19 cellular contexts compared by ENCODE assay signal in genomic region chr12:12003609-12004008, GRCh38.
DNase-seq lines count a peak whose midpoint lies in the region; ATAC-seq and TF ChIP-seq lines count a peak whose summit lies in the region.
"Had no signal": no experiment of that assay in that cellular context is flagged by ENCODE, and none has a peak within 500 bp of the region (broad histone marks: within the 10 kb centered on the region; RNA-seq: fewer than 3 reads in every experiment).

No MANE protein-coding gene starts in this region.

- no peaks in the 10 kb centered on the region for H3K9me3 Mint-ChIP-seq in activated T-helper 17 cell treated with anti-CD3 and anti-CD28 coated beads, Interleukin-2, amount 50 U/mL, for 72 hours
- no peaks in the 10 kb centered on the region for H3K9me3 Mint-ChIP-seq in osteocyte (ENCODE audit: unreplicated experiment)
- H3K9me3 Mint-ChIP-seq: CD8-positive, alpha-beta memory T cell had no signal

- no peak overlapping the region for H3K18ac ChIP-seq in mesenchymal stem cell (ENCODE audit: low read depth in 1 of 2, low read length in 2 of 2)

- peaks cover 1% of the 10 kb centered on the region for H3K4me1 ChIP-seq in mesenchymal stem cell (ENCODE audit: control insufficient read depth, insufficient read depth, low read depth, low read length)

- H4K8ac ChIP-seq in mesenchymal stem cell (ENCODE audit: low read length): no peak overlapping the region

- no peak overlapping the region for H2BK15ac ChIP-seq in mesenchymal stem cell (ENCODE audit: low read depth, poor library complexity, severe bottlenecking)

- peaks cover 40% of the 10 kb centered on the region for H3K4me1 Mint-ChIP-seq in activated T-helper 17 cell treated with anti-CD3 and anti-CD28 coated beads, Interleukin-2, amount 50 U/mL, for 72 hours
- H3K4me1 Mint-ChIP-seq in osteocyte (ENCODE audit: unreplicated experiment): peaks cover 6% of the 10 kb centered on the region

- no peak overlapping the region for H3K4me2 ChIP-seq in mesenchymal stem cell (ENCODE audit: low read length, poor library complexity, severe bottlenecking)

- H3K4ac ChIP-seq in mesenchymal stem cell (ENCODE audit: low read depth in 1 of 2, low read length in 2 of 2): no peak overlapping the region

- H3K27ac ChIP-seq in mesenchymal stem cell (ENCODE audit: low read length, poor library complexity, severe bottlenecking): no peak overlapping the region
- H3K27ac ChIP-seq: C4-2B, RWPE1 had no signal

- ATAC-seq in activated T-helper 17 cell treated with anti-CD3 and anti-CD28 coated beads, Interleukin-2, amount 50 U/mL, for 72 hours (replicated peaks): no peak
- ATAC-seq: K562 had no signal

- no peak overlapping the region for H2AK5ac ChIP-seq in mesenchymal stem cell (ENCODE audit: low read length, severe bottlenecking)

- peaks cover 27% of the 10 kb centered on the region for H3K36me3 Mint-ChIP-seq in activated T-helper 17 cell treated with anti-CD3 and anti-CD28 coated beads, Interleukin-2, amount 50 U/mL, for 72 hours (ENCODE audit: low read depth)
- no peaks in the 10 kb centered on the region for H3K36me3 Mint-ChIP-seq in osteocyte (ENCODE audit: unreplicated experiment)

- H2AFZ ChIP-seq in mesenchymal stem cell (ENCODE audit: low read depth, low read length): no peak overlapping the region

- no peak overlapping the region for H3K23ac ChIP-seq in mesenchymal stem cell (ENCODE audit: low read length in 2 of 2)

- H3K27ac Mint-ChIP-seq in activated T-helper 17 cell treated with anti-CD3 and anti-CD28 coated beads, Interleukin-2, amount 50 U/mL, for 72 hours: peak overlapping the region; percentile 49
- no peak overlapping the region for H3K27ac Mint-ChIP-seq in osteocyte (ENCODE audit: unreplicated experiment)

- no peak overlapping the region for H2BK5ac ChIP-seq in mesenchymal stem cell (ENCODE audit: low read depth, low read length, poor library complexity, severe bottlenecking)

- no peaks in the 10 kb centered on the region for H3K27me3 Mint-ChIP-seq in activated T-helper 17 cell treated with anti-CD3 and anti-CD28 coated beads, Interleukin-2, amount 50 U/mL, for 72 hours
- H3K27me3 Mint-ChIP-seq in osteocyte (ENCODE audit: unreplicated experiment): peaks cover 5% of the 10 kb centered on the region
- H3K27me3 Mint-ChIP-seq: CD8-positive, alpha-beta memory T cell had no signal

- no peak overlapping the region for H3K4me3 Mint-ChIP-seq in activated T-helper 17 cell treated with anti-CD3 and anti-CD28 coated beads, Interleukin-2, amount 50 U/mL, for 72 hours
- H3K4me3 Mint-ChIP-seq in osteocyte (ENCODE audit: unreplicated experiment): no peak overlapping the region
- H3K4me3 Mint-ChIP-seq: CD8-positive, alpha-beta memory T cell had no signal

- WGBS in mesenchymal stem cell: 74% methylated on average over 5 of the region's 5 CpGs

- TF ChIP-seq CTCF in osteocyte (IDR thresholded peaks at IDR 0.05): no peak

- H3K79me1 ChIP-seq in mesenchymal stem cell (replicated peaks; ENCODE audit: low read length, poor library complexity, severe bottlenecking): no peaks in the 10 kb centered on the region

- H3K36me3 ChIP-seq in mesenchymal stem cell (ENCODE audit: control insufficient read depth in 1 of 2, insufficient read depth in 2 of 2, low read depth in 1 of 2, low read length in 2 of 2): no peaks in the 10 kb centered on the region

- H3K4me3 ChIP-seq in mesenchymal stem cell (ENCODE audit: insufficient read depth in 1 of 2, low read depth in 1 of 2, low read length in 2 of 2): no peak overlapping the region
- H3K4me3 ChIP-seq: K562 had no signal

- H4K91ac ChIP-seq in mesenchymal stem cell (ENCODE audit: low read length): no peak overlapping the region

- H3K9ac ChIP-seq in mesenchymal stem cell (ENCODE audit: low read length): no peak overlapping the region

- no peaks in the 10 kb centered on the region for H3K9me3 ChIP-seq in mesenchymal stem cell (ENCODE audit: control insufficient read depth, low read length)

- DNase-seq in EH (ENCODE audit: low read depth): peak; percentile 27
- peak; percentile 71 for DNase-seq in RPMI7951 (ENCODE audit: low read depth)
- DNase-seq in osteocyte (ENCODE audit: extremely low spot score, unreplicated experiment): peak; percentile 27
- DNase-seq in NCI-H2171 (lab: John Stamatoyannopoulos, UW): no peak
- no peak for DNase-seq in D341Med (ENCODE audit: low spot score)
- DNase-seq in mesenchymal stem cell: no peak
- no peak for DNase-seq in activated CD8-positive, alpha-beta memory T cell treated with anti-CD3 and anti-CD28 coated beads, Interleukin-2, amount 50 U/mL, for 4 hours
- DNase-seq: CD8-positive, alpha-beta memory T cell; DMS79 treated with DMSO at 0.1 percent for 48 hours; HCEC 1CT; NCI-H1105 treated with DMSO at 0.1 percent for 48 hours; NCI-H2029; NCI-H446 treated with DMSO at 0.1 percent for 48 hours; NCI-H526; SHP77 had no signal

- peaks cover 0 to 5% of the 10 kb centered on the region in 2 experiments for H3K27me3 ChIP-seq in mesenchymal stem cell (ENCODE audit: control insufficient read depth in 1 of 2, insufficient read depth in 1 of 2, low read length in 2 of 2)

- no peak overlapping the region for H3K14ac ChIP-seq in mesenchymal stem cell (ENCODE audit: low read length in 2 of 2)

- H2BK120ac ChIP-seq in mesenchymal stem cell (ENCODE audit: low read depth, low read length): no peak overlapping the region

- H2BK12ac ChIP-seq in mesenchymal stem cell (ENCODE audit: low read length in 2 of 2): no peak overlapping the region

Comparison
In these comparisons a context has a peak if more than half of its experiments do, and no peak if none do; other contexts are left out.
1. DNase-seq: peak in EH (single experiment), RPMI7951 (single experiment) and osteocyte (single experiment); none in NCI-H2171 (single experiment), D341Med (single experiment), mesenchymal stem cell (single experiment) and activated CD8-positive, alpha-beta memory T cell treated with anti-CD3 and anti-CD28 coated beads, Interleukin-2, amount 50 U/mL, for 4 hours (single experiment).